1 cellular context compared by ENCODE assay signal in genomic region chr1:109548321-109549267, GRCh38.
TF ChIP-seq lines count a peak whose summit lies in the region.

TSS of gene GNAI3 (plus strand) at chr1:109548615. CDS start at chr1:109548721, 106 bp downstream.

TF ChIP-seq in HepG2, 621 proteins besides CTCF, POLR2A, EP300 and RAD21 (continued from another document and continues in another):
- TF ChIP-seq, protein P1, sequence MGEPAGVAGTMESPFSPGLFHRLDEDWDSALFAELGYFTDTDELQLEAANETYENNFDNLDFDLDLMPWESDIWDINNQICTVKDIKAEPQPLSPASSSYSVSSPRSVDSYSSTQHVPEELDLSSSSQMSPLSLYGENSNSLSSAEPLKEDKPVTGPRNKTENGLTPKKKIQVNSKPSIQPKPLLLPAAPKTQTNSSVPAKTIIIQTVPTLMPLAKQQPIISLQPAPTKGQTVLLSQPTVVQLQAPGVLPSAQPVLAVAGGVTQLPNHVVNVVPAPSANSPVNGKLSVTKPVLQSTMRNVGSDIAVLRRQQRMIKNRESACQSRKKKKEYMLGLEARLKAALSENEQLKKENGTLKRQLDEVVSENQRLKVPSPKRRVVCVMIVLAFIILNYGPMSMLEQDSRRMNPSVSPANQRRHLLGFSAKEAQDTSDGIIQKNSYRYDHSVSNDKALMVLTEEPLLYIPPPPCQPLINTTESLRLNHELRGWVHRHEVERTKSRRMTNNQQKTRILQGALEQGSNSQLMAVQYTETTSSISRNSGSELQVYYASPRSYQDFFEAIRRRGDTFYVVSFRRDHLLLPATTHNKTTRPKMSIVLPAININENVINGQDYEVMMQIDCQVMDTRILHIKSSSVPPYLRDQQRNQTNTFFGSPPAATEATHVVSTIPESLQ (CRISPR knock-in tag; conservative IDR thresholded peaks at IDR 0.05) = no peak
- TF ChIP-seq, protein P2, sequence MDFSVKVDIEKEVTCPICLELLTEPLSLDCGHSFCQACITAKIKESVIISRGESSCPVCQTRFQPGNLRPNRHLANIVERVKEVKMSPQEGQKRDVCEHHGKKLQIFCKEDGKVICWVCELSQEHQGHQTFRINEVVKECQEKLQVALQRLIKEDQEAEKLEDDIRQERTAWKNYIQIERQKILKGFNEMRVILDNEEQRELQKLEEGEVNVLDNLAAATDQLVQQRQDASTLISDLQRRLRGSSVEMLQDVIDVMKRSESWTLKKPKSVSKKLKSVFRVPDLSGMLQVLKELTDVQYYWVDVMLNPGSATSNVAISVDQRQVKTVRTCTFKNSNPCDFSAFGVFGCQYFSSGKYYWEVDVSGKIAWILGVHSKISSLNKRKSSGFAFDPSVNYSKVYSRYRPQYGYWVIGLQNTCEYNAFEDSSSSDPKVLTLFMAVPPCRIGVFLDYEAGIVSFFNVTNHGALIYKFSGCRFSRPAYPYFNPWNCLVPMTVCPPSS (IDR thresholded peaks at IDR 0.05) = no peak
- peak; percentile 90; the same call in 1 of the 2 replicates for TF ChIP-seq ZNF580 (CRISPR knock-in tag; IDR thresholded peaks at IDR 0.05; ENCODE audit: borderline replicate concordance, low read depth)
- TF ChIP-seq THAP8 (CRISPR knock-in tag; IDR thresholded peaks at IDR 0.05; ENCODE audit: borderline replicate concordance) = 0 out of 2 replicates have a peak, but pooled peaks have one; percentile 33
- peak; percentile 39; the same call in 1 of the 2 replicates for TF ChIP-seq ZNF275 (CRISPR knock-in tag; IDR thresholded peaks at IDR 0.05; ENCODE audit: borderline replicate concordance)
- 0 out of 2 replicates have a peak, but pooled peaks have one; percentile 49 for TF ChIP-seq GTF3A (CRISPR knock-in tag; conservative IDR thresholded peaks at IDR 0.05)
- TF ChIP-seq DNMT3B (CRISPR knock-in tag; conservative IDR thresholded peaks at IDR 0.05) = no peak
- no peak for TF ChIP-seq ZNF468 (CRISPR knock-in tag; IDR thresholded peaks at IDR 0.05)
- TF ChIP-seq ZNF451 (CRISPR knock-in tag; IDR thresholded peaks at IDR 0.05) = no peak; the same call in 1 of the 2 replicates
- no peak for TF ChIP-seq ZNF816 (CRISPR knock-in tag; IDR thresholded peaks at IDR 0.05; ENCODE audit: borderline replicate concordance)
- no peak for TF ChIP-seq ATAD3A (CRISPR knock-in tag; IDR thresholded peaks at IDR 0.05)
- no peak for TF ChIP-seq SETDB1 (CRISPR knock-in tag; IDR thresholded peaks at IDR 0.05; ENCODE audit: borderline replicate concordance)
- peak; percentile 70 for TF ChIP-seq YY1 (IDR thresholded peaks at IDR 0.05; ENCODE audit: insufficient read depth, insufficient replicate concordance, low read depth, low read length)
- no peak for TF ChIP-seq RFXANK (CRISPR knock-in tag; IDR thresholded peaks at IDR 0.05)
- TF ChIP-seq ZNF766 (CRISPR knock-in tag; IDR thresholded peaks at IDR 0.05; ENCODE audit: borderline replicate concordance) = peak; percentile 71; the same call in 1 of the 2 replicates
- peak; percentile 84 for TF ChIP-seq ARNT2 (CRISPR knock-in tag; IDR thresholded peaks at IDR 0.05; ENCODE audit: low read depth)
- TF ChIP-seq, protein P3, sequence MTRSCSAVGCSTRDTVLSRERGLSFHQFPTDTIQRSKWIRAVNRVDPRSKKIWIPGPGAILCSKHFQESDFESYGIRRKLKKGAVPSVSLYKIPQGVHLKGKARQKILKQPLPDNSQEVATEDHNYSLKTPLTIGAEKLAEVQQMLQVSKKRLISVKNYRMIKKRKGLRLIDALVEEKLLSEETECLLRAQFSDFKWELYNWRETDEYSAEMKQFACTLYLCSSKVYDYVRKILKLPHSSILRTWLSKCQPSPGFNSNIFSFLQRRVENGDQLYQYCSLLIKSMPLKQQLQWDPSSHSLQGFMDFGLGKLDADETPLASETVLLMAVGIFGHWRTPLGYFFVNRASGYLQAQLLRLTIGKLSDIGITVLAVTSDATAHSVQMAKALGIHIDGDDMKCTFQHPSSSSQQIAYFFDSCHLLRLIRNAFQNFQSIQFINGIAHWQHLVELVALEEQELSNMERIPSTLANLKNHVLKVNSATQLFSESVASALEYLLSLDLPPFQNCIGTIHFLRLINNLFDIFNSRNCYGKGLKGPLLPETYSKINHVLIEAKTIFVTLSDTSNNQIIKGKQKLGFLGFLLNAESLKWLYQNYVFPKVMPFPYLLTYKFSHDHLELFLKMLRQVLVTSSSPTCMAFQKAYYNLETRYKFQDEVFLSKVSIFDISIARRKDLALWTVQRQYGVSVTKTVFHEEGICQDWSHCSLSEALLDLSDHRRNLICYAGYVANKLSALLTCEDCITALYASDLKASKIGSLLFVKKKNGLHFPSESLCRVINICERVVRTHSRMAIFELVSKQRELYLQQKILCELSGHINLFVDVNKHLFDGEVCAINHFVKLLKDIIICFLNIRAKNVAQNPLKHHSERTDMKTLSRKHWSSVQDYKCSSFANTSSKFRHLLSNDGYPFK (CRISPR knock-in tag; IDR thresholded peaks at IDR 0.05; ENCODE audit: borderline replicate concordance) = no peak; the same call in 1 of the 2 replicates
- peak; percentile 34; the same call in 1 of the 2 replicates for TF ChIP-seq DPF2 (CRISPR knock-in tag; IDR thresholded peaks at IDR 0.05; ENCODE audit: borderline replicate concordance, low read depth)
- TF ChIP-seq DBP (CRISPR knock-in tag; IDR thresholded peaks at IDR 0.05; ENCODE audit: not compliant biosample characterization) = no peak
- no peak for TF ChIP-seq THAP7 (CRISPR knock-in tag; IDR thresholded peaks at IDR 0.05)
- TF ChIP-seq PRPF4 (IDR thresholded peaks at IDR 0.05; ENCODE audit: low read depth, low read length, poor library complexity, severe bottlenecking) = no peak
- TF ChIP-seq, protein P4, sequence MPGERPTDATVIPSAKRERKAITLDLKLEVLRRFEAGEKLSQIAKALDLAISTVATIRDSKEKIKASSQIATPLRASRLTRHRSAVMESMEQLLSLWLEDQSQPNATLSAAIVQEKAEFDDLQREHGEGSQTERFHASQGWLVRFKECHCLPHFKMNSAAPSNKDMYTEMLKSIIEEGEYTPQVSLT (CRISPR knock-in tag; IDR thresholded peaks at IDR 0.05; ENCODE audit: borderline replicate concordance, low read depth) = no peak
- TF ChIP-seq, protein P5, sequence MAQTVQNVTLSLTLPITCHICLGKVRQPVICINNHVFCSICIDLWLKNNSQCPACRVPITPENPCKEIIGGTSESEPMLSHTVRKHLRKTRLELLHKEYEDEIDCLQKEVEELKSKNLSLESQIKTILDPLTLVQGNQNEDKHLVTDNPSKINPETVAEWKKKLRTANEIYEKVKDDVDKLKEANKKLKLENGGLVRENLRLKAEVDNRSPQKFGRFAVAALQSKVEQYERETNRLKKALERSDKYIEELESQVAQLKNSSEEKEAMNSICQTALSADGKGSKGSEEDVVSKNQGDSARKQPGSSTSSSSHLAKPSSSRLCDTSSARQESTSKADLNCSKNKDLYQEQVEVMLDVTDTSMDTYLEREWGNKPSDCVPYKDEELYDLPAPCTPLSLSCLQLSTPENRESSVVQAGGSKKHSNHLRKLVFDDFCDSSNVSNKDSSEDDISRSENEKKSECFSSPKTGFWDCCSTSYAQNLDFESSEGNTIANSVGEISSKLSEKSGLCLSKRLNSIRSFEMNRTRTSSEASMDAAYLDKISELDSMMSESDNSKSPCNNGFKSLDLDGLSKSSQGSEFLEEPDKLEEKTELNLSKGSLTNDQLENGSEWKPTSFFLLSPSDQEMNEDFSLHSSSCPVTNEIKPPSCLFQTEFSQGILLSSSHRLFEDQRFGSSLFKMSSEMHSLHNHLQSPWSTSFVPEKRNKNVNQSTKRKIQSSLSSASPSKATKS (CRISPR knock-in tag; IDR thresholded peaks at IDR 0.05) = no peak
- TF ChIP-seq SP140L (CRISPR knock-in tag; IDR thresholded peaks at IDR 0.05; ENCODE audit: borderline replicate concordance) = no peak
- peak; percentile 79 for TF ChIP-seq POGZ (CRISPR knock-in tag; IDR thresholded peaks at IDR 0.05)
- TF ChIP-seq GFI1 (CRISPR knock-in tag; IDR thresholded peaks at IDR 0.05; ENCODE audit: borderline replicate concordance) = peak; percentile 50
- no peak; the same call in 1 of the 2 replicates for TF ChIP-seq ZNF160 (CRISPR knock-in tag; IDR thresholded peaks at IDR 0.05)
- no peak for TF ChIP-seq ZNF333 (CRISPR knock-in tag; IDR thresholded peaks at IDR 0.05; ENCODE audit: borderline replicate concordance)
- 0 out of 2 replicates have a peak, but pooled peaks have one; percentile 65 for TF ChIP-seq TRAFD1 (CRISPR knock-in tag; IDR thresholded peaks at IDR 0.05; ENCODE audit: borderline replicate concordance)
- TF ChIP-seq, protein P6, sequence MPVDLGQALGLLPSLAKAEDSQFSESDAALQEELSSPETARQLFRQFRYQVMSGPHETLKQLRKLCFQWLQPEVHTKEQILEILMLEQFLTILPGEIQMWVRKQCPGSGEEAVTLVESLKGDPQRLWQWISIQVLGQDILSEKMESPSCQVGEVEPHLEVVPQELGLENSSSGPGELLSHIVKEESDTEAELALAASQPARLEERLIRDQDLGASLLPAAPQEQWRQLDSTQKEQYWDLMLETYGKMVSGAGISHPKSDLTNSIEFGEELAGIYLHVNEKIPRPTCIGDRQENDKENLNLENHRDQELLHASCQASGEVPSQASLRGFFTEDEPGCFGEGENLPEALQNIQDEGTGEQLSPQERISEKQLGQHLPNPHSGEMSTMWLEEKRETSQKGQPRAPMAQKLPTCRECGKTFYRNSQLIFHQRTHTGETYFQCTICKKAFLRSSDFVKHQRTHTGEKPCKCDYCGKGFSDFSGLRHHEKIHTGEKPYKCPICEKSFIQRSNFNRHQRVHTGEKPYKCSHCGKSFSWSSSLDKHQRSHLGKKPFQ (CRISPR knock-in tag; IDR thresholded peaks at IDR 0.05; ENCODE audit: insufficient replicate concordance) = peak; percentile 78
- no peak for TF ChIP-seq ZNF263 (CRISPR knock-in tag; IDR thresholded peaks at IDR 0.05)
- peak; percentile 68; the same call in 1 of the 3 replicates for TF ChIP-seq MXI1 (IDR thresholded peaks at IDR 0.05; ENCODE audit: borderline replicate concordance, low read depth, low read length)
- TF ChIP-seq, protein P7, sequence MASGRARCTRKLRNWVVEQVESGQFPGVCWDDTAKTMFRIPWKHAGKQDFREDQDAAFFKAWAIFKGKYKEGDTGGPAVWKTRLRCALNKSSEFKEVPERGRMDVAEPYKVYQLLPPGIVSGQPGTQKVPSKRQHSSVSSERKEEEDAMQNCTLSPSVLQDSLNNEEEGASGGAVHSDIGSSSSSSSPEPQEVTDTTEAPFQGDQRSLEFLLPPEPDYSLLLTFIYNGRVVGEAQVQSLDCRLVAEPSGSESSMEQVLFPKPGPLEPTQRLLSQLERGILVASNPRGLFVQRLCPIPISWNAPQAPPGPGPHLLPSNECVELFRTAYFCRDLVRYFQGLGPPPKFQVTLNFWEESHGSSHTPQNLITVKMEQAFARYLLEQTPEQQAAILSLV (CRISPR knock-in tag; IDR thresholded peaks at IDR 0.05; ENCODE audit: borderline replicate concordance) = no peak; the same call in 1 of the 2 replicates
- TF ChIP-seq ESRRA (CRISPR knock-in tag; IDR thresholded peaks at IDR 0.05; ENCODE audit: low read depth) = peak; percentile 62; the same call in 1 of the 2 replicates
- no peak for TF ChIP-seq ZNF20 (CRISPR knock-in tag; IDR thresholded peaks at IDR 0.05)
- TF ChIP-seq FOXP4 (CRISPR knock-in tag; IDR thresholded peaks at IDR 0.05) = peak; percentile 35
- TF ChIP-seq CC2D1A (CRISPR knock-in tag; IDR thresholded peaks at IDR 0.05) = 0 out of 2 replicates have a peak, but pooled peaks have one; percentile 72
